9 cellular contexts compared by ENCODE assay signal in the genomic region with DNA sequence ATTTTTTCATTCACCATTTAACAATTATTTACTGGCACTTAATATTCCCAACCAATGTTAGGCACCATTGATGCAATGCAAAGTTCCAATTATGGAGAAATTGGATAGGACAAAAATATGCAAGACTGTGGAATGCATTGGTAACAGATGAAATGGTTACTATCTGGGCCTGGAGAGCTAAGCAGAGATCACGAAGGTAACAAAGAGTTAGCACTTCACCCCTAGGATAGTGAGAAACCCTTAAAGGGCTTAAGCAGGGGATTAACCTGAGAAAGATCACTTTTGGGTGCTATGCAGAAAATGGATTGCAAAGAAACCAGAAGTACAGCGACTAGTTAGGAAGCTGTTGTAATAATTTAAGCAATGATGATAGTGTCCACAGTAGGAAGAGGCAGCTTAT.
"Had no signal": no experiment of that assay in that cellular context is flagged by ENCODE, and none has a peak within 500 bp of the region (broad histone marks: within the 10 kb centered on the region; RNA-seq: fewer than 3 reads in every experiment).

No MANE protein-coding gene starts in this region.

- H3K27ac ChIP-seq: GM23248 had no signal

- H3K27ac Mint-ChIP-seq: HFFc6 had no signal

- H3K9me3 ChIP-seq: HAP-1 had no signal

- H3K36me3 ChIP-seq: HAP-1 had no signal

- H2AFZ ChIP-seq: GM23248 had no signal

- H3K4me3 ChIP-seq: GM23248, HAP-1, K562 had no signal

- H3K9ac ChIP-seq: GM23248 had no signal

- H3K4me3 Mint-ChIP-seq: HFFc6 had no signal

- H3K4me1 ChIP-seq: HAP-1 had no signal

- ATAC-seq: HCT116, K562 had no signal

- FAIRE-seq: HTR-8/SVneo, K562 had no signal

- DNase-seq: GM23248, H7, HFFc6, IMR-90, KG1 had no signal
